14 cellular contexts compared by ENCODE assay signal in the genomic region with DNA sequence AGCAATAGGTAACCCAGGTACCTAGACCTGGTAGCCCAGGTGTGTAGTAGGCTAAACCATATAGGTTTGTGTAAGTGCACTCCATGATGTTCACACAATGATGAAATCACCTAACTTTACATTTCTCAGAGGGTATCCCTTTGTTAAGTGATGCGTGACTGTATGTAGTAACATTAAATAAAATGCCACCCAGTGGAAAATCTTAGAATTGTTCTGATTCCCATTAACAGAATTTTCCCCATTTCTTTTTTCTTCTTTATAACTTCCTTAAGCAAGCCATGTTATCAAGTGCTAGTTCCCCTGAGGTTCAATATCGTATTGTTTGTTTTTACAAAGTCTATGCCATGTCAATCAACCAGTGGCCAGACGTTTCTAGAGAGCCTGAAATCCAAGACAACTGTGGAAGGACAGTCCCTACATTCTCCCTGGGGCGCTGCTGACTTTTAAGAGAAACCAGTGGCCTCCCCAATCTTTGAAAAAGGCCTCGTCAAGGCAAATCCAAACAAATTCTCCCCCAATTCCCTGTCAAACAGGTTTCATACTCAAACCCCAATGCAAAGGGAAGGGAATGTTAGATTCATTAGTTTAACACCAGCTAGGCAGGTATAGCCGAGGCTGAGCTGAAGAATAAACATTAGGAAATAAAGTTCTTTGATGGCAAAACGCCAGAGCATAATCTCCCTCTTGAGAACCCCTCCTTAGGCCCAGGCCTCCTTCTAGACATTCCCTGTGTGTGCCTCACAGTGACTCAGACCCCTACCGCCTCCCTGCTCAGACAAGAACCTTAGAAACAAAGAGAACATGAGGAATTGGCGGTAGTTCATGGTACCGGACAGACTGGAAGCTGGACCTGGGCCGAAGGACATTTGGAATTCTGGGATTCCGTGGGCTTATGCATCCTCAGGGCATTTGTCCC.
DNase-seq lines count a peak whose midpoint lies in the region; ATAC-seq and TF ChIP-seq lines count a peak whose summit lies in the region.
"Had no signal": no experiment of that assay in that cellular context is flagged by ENCODE, and none has a peak within 500 bp of the region (broad histone marks: within the 10 kb centered on the region; RNA-seq: fewer than 3 reads in every experiment).

No MANE protein-coding gene starts in this region.

- H3K4me1 Mint-ChIP-seq in MCF 10A (ENCODE audit: insufficient read depth, unreplicated experiment) (peaks cover 13% of the 10 kb centered on the region), progenitor cell of endocrine pancreas (ENCODE audit: low read depth) (peaks cover 6% of the 10 kb centered on the region)

- H3K9me3 ChIP-seq in breast epithelium, result peaks cover 0 to 4% of the 10 kb centered on the region in 2 donors
- no peaks in the 10 kb centered on the region for H3K9me3 ChIP-seq in RWPE2 (ENCODE audit: severe bottlenecking)
- no peaks in the 10 kb centered on the region for H3K9me3 ChIP-seq in upper lobe of left lung
- H3K9me3 ChIP-seq: thyroid gland had no signal

- H3K9me3 Mint-ChIP-seq in MCF 10A (ENCODE audit: unreplicated experiment) (peaks cover 7% of the 10 kb centered on the region), progenitor cell of endocrine pancreas (ENCODE audit: low read depth) (peaks cover 14% of the 10 kb centered on the region)
- H3K9me3 Mint-ChIP-seq: activated CD4-positive, alpha-beta memory T cell treated with anti-CD3 and anti-CD28 coated beads, Interleukin-2, amount 10 ng/mL, durations not matched to agents 7 days and 5 days had no signal

- H3K27me3 Mint-ChIP-seq in MCF 10A (ENCODE audit: insufficient read depth, unreplicated experiment), result no peaks in the 10 kb centered on the region
- H3K27me3 Mint-ChIP-seq in progenitor cell of endocrine pancreas, result peaks cover 10% of the 10 kb centered on the region

- H3K36me3 Mint-ChIP-seq in MCF 10A (ENCODE audit: insufficient read depth, unreplicated experiment), result no peaks in the 10 kb centered on the region
- no peaks in the 10 kb centered on the region for H3K36me3 Mint-ChIP-seq in progenitor cell of endocrine pancreas (ENCODE audit: insufficient read depth)

- 62 to 67% methylated on average over 12 of the region's 12 CpGs for WGBS in upper lobe of left lung, 2 donors

- CTCF ChIA-PET in MCF 10A (lab: Yijun Ruan, JAX), result interaction anchor here (1.0 to 2.5 kb wide), 5 partner anchors 10 to 676 kb away, joined by 3 to 13 read pairs (median 4); no protein-coding TSS in a partner anchor

- peak; percentile 70 for DNase-seq in MCF 10A (ENCODE audit: unreplicated experiment)
- DNase-seq in breast epithelium (ENCODE audit: low spot score in 2 of 2), result no peak
- peak; percentile 85 for DNase-seq in RWPE2 (ENCODE audit: low spot score)
- DNase-seq in glomerular visceral epithelial cell (ENCODE audit: extremely low spot score), result peak; percentile 55
- peak in 1 of 2 donors; percentile 78 for DNase-seq in upper lobe of left lung
- DNase-seq in progenitor cell of endocrine pancreas (ENCODE audit: low spot score, unreplicated experiment), result no peak
- no peak for DNase-seq in COLO668 (lab: John Stamatoyannopoulos, UW; ENCODE audit: unreplicated experiment)
- DNase-seq: activated CD4-positive, alpha-beta memory T cell treated with anti-CD3 and anti-CD28 coated beads, Interleukin-2, amount 10 ng/mL, durations not matched to agents 7 days and 5 days; H7; NCI-H526 treated with DMSO at 0.1 percent for 48 hours had no signal

- no TSS peak for BruUV-seq in MCF 10A (replicated peaks; lab: Mats Ljungman, UMichigan)

- H3K36me3 ChIP-seq in breast epithelium (no peaks in the 10 kb centered on the region), RWPE2 (ENCODE audit: low read depth) (no peaks in the 10 kb centered on the region), upper lobe of left lung (no peaks in the 10 kb centered on the region)
- H3K36me3 ChIP-seq: thyroid gland had no signal

- TF ChIP-seq EP300 in upper lobe of left lung (IDR thresholded peaks at IDR 0.05), result no peak

- H3K4me1 ChIP-seq in breast epithelium, result no peaks in the 10 kb centered on the region
- H3K4me1 ChIP-seq in RWPE2 (ENCODE audit: insufficient read depth, poor library complexity, severe bottlenecking), result peaks cover 13% of the 10 kb centered on the region
- H3K4me1 ChIP-seq in upper lobe of left lung, result peaks cover 0 to 4% (median 0%) of the 10 kb centered on the region in 4 donors
- H3K4me1 ChIP-seq: parathyroid adenoma had no signal

- H3K4me3 Mint-ChIP-seq in MCF 10A (ENCODE audit: unreplicated experiment), result no peak overlapping the region
- no peak overlapping the region for H3K4me3 Mint-ChIP-seq in progenitor cell of endocrine pancreas (ENCODE audit: low read depth)
- H3K4me3 Mint-ChIP-seq: activated CD4-positive, alpha-beta memory T cell treated with anti-CD3 and anti-CD28 coated beads, Interleukin-2, amount 10 ng/mL, durations not matched to agents 7 days and 5 days had no signal

- peak overlapping the region; percentile 43 for H3K27ac Mint-ChIP-seq in MCF 10A (ENCODE audit: low read depth, unreplicated experiment)
- no peak overlapping the region for H3K27ac Mint-ChIP-seq in progenitor cell of endocrine pancreas
- H3K27ac Mint-ChIP-seq: activated CD4-positive, alpha-beta memory T cell treated with anti-CD3 and anti-CD28 coated beads, Interleukin-2, amount 10 ng/mL, durations not matched to agents 7 days and 5 days; activated naive CD4-positive, alpha-beta T cell treated with anti-CD3 and anti-CD28 coated beads, Interleukin-2, amount 50 U/mL, for 72 hours had no signal

- intact Hi-C loops in MCF 10A (cut with micrococcal nuclease), result loop anchor here (10.0 kb wide), 1 partner anchor 285 kb away; no protein-coding TSS in a partner anchor
- intact Hi-C loops in breast epithelium (cut with DNase I; ENCODE audit: low total_unique reads), result no loop called here

- ATAC-seq in RWPE2 (ENCODE audit: low read depth) (peak; percentile 98), upper lobe of left lung (ENCODE audit: low FRiP score in 2 of 2) (peak; percentile 35 to 81), GM21723 (IDR thresholded peaks at IDR 0.05; ENCODE audit: unreplicated experiment) (no peak)
- ATAC-seq: activated naive CD4-positive, alpha-beta T cell treated with anti-CD3 and anti-CD28 coated beads, Interleukin-2, amount 50 U/mL, for 72 hours had no signal

- POLR2A ChIA-PET in MCF 10A (lab: Yijun Ruan, JAX), result interaction anchor here (0.5 kb wide), 1 partner anchor 47 kb away, joined by 3 read pairs; no protein-coding TSS in a partner anchor

- H3K4me3 ChIP-seq in breast epithelium (no peak overlapping the region), RWPE2 (ENCODE audit: severe bottlenecking) (no peak overlapping the region), upper lobe of left lung (no peak overlapping the region)
- H3K4me3 ChIP-seq: thyroid gland had no signal

- no peak overlapping the region for H3K27ac ChIP-seq in breast epithelium
- H3K27ac ChIP-seq in RWPE2 (ENCODE audit: poor library complexity, severe bottlenecking), result peak overlapping the region; percentile 61
- peak overlapping the region in 3 of 4 donors; percentile 32 to 62 (median 39) for H3K27ac ChIP-seq in upper lobe of left lung
- H3K27ac ChIP-seq: parathyroid adenoma, thyroid gland had no signal

- H3K27me3 ChIP-seq in breast epithelium (no peaks in the 10 kb centered on the region), RWPE2 (ENCODE audit: insufficient read depth, poor library complexity, severe bottlenecking) (no peaks in the 10 kb centered on the region), upper lobe of left lung (no peaks in the 10 kb centered on the region)
- H3K27me3 ChIP-seq: thyroid gland had no signal

- TF ChIP-seq POLR2A in breast epithelium (IDR thresholded peaks at IDR 0.05), result no peak
- no peak for TF ChIP-seq POLR2A in upper lobe of left lung (IDR thresholded peaks at IDR 0.05)

- no peak for TF ChIP-seq CTCF in MCF 10A (IDR thresholded peaks at IDR 0.05; ENCODE audit: unreplicated experiment)
- TF ChIP-seq CTCF in breast epithelium (IDR thresholded peaks at IDR 0.05), result no peak
- peak; percentile 30 for TF ChIP-seq CTCF in RWPE2 (IDR thresholded peaks at IDR 0.05; ENCODE audit: poor library complexity, severe bottlenecking)
- peak in 1 of 6 experiments; percentile 19 for TF ChIP-seq CTCF in upper lobe of left lung (IDR thresholded peaks at IDR 0.05)
- no peak for TF ChIP-seq CTCF in progenitor cell of endocrine pancreas (IDR thresholded peaks at IDR 0.05; ENCODE audit: unreplicated experiment)

Comparison
In these comparisons a context has a peak if more than half of its experiments do, and no peak if none do; other contexts are left out.
1. DNase-seq: peak in MCF 10A (single experiment), RWPE2 (single experiment) and glomerular visceral epithelial cell (single experiment); none in breast epithelium (0 of 2), progenitor cell of endocrine pancreas (single experiment) and COLO668 (single experiment).
2. H3K27ac ChIP-seq: peak in RWPE2 (single experiment) and upper lobe of left lung (3 of 4); none in breast epithelium (0 of 2).